ENCODE assay signal across 11 cellular contexts in genomic region chr16:585351-585750, GRCh38. TPM values are rescaled to one million over a fixed set of nuclear protein-coding genes. Genes with fewer than 3 reads are reported as not detected.
A peak's percentile ranks its signal among the peaks of the same experiment; 100 is the strongest.
DNase-seq lines count a peak whose midpoint lies in the region; ATAC-seq and TF ChIP-seq lines count a peak whose summit lies in the region.
"Had no signal": no experiment of that assay in that cellular context is flagged by ENCODE, and none has a peak within 500 bp of the region (broad histone marks: within the 10 kb centered on the region; RNA-seq: fewer than 3 reads in every experiment).

No MANE protein-coding gene starts in this region.

- peaks cover 52% of the 10 kb centered on the region for H3K36me3 Mint-ChIP-seq in dendritic cell treated with granulocyte-macrophage colony-stimulating factor and Interleukin-4, amounts not matched to agents 40 ng/mL and 50 ng/mL, for 4 days (ENCODE audit: low read depth)
- H3K36me3 Mint-ChIP-seq in stimulated activated effector memory CD8-positive, alpha-beta T cell treated with anti-CD3 and anti-CD28 coated beads, Interleukin-12 subunit alpha, Interleukin-12 subunit beta, amount 100 ng/mL, for 72 hours: peaks cover 28% of the 10 kb centered on the region
- peaks cover 7% of the 10 kb centered on the region for H3K36me3 Mint-ChIP-seq in CD8-positive, alpha-beta T cell

- intact Hi-C loops in dendritic cell treated with granulocyte-macrophage colony-stimulating factor and Interleukin-4, amounts not matched to agents 40 ng/mL and 50 ng/mL, for 4 days (cut with micrococcal nuclease): no loop called here
- intact Hi-C loops in aorta (cut with DNase I): loop anchor here in 1 of 2 donors (5.0 kb wide), 1 partner anchor 52 kb away; the partner anchor contains the start of gene METTL26
- intact Hi-C loops in CD8-positive, alpha-beta T cell (cut with DNase I, micrococcal nuclease): loop anchor here in 1 of 2 experiments (5.0 to 10.0 kb wide), 2 partner anchors 202 to 1949 kb away; partner anchors contain the start of genes CEMP1, CHTF18, PDPK1 and RPUSD1
- intact Hi-C loops in breast epithelium (cut with DNase I; ENCODE audit: low total_unique reads): no loop called here

- no peaks in the 10 kb centered on the region for H3K4me1 ChIP-seq in aorta (ENCODE audit: control insufficient read depth in 1 of 2, insufficient read depth in 2 of 2, low read length in 2 of 2)
- peaks cover 13% of the 10 kb centered on the region for H3K4me1 ChIP-seq in CD8-positive, alpha-beta T cell (ENCODE audit: insufficient read depth, low read length)
- peaks cover 2 to 13% of the 10 kb centered on the region in 2 donors for H3K4me1 ChIP-seq in breast epithelium

- no peaks in the 10 kb centered on the region for H3K9me3 Mint-ChIP-seq in dendritic cell treated with granulocyte-macrophage colony-stimulating factor and Interleukin-4, amounts not matched to agents 40 ng/mL and 50 ng/mL, for 4 days
- H3K9me3 Mint-ChIP-seq in stimulated activated effector memory CD8-positive, alpha-beta T cell treated with anti-CD3 and anti-CD28 coated beads, Interleukin-12 subunit alpha, Interleukin-12 subunit beta, amount 100 ng/mL, for 72 hours: no peaks in the 10 kb centered on the region
- H3K9me3 Mint-ChIP-seq in CD8-positive, alpha-beta T cell: no peaks in the 10 kb centered on the region

- no peak for TF ChIP-seq CTCF in CD8-positive, alpha-beta T cell (IDR thresholded peaks at IDR 0.05)
- peak in 1 of 3 donors; percentile 8 for TF ChIP-seq CTCF in breast epithelium (IDR thresholded peaks at IDR 0.05)

- H3K9me3 ChIP-seq in aorta (ENCODE audit: control insufficient read depth, low read length) (no peaks in the 10 kb centered on the region), breast epithelium (no peaks in the 10 kb centered on the region)
- H3K9me3 ChIP-seq in CD8-positive, alpha-beta T cell (ENCODE audit: low read length): no peaks in the 10 kb centered on the region
- H3K9me3 ChIP-seq: MG63 had no signal

- 14 to 19% methylated on average over 10 of the region's 10 CpGs for WGBS in aorta, 2 donors

- TF ChIP-seq POLR2A in breast epithelium (IDR thresholded peaks at IDR 0.05): no peak

- no peaks in the 10 kb centered on the region for H3K36me3 ChIP-seq in aorta (ENCODE audit: control insufficient read depth in 1 of 2, insufficient read depth in 2 of 2, low read length in 1 of 2)
- no peaks in the 10 kb centered on the region for H3K36me3 ChIP-seq in CD8-positive, alpha-beta T cell (ENCODE audit: insufficient read depth, low read length)
- no peaks in the 10 kb centered on the region for H3K36me3 ChIP-seq in breast epithelium

- H3K27me3 Mint-ChIP-seq in dendritic cell treated with granulocyte-macrophage colony-stimulating factor and Interleukin-4, amounts not matched to agents 40 ng/mL and 50 ng/mL, for 4 days: peaks cover 17% of the 10 kb centered on the region
- H3K27me3 Mint-ChIP-seq in CD8-positive, alpha-beta T cell (ENCODE audit: low read depth): no peaks in the 10 kb centered on the region

- no peak overlapping the region for H3K4me3 ChIP-seq in aorta (ENCODE audit: low read length in 2 of 2)
- H3K4me3 ChIP-seq in CD8-positive, alpha-beta T cell (ENCODE audit: low read depth, low read length): no peak overlapping the region
- H3K4me3 ChIP-seq in breast epithelium: no peak overlapping the region
- H3K4me3 ChIP-seq: MG63, SK-N-MC had no signal

- H3K4me1 Mint-ChIP-seq in dendritic cell treated with granulocyte-macrophage colony-stimulating factor and Interleukin-4, amounts not matched to agents 40 ng/mL and 50 ng/mL, for 4 days (ENCODE audit: low read depth): peaks cover 16% of the 10 kb centered on the region
- H3K4me1 Mint-ChIP-seq in stimulated activated effector memory CD8-positive, alpha-beta T cell treated with anti-CD3 and anti-CD28 coated beads, Interleukin-12 subunit alpha, Interleukin-12 subunit beta, amount 100 ng/mL, for 72 hours: peaks cover 14% of the 10 kb centered on the region
- peaks cover 16% of the 10 kb centered on the region for H3K4me1 Mint-ChIP-seq in CD8-positive, alpha-beta T cell (ENCODE audit: low read depth)

- DNase-seq in NCI-H345 (lab: John Stamatoyannopoulos, UW): peak; percentile 18
- DNase-seq in NCI-H345 treated with DMSO at 0.1 percent for 48 hours (lab: John Stamatoyannopoulos, UW; ENCODE audit: unreplicated experiment): no peak
- DNase-seq in NCI-H146 treated with DMSO at 0.1 percent for 48 hours (lab: John Stamatoyannopoulos, UW; ENCODE audit: unreplicated experiment): peak; percentile 22
- DNase-seq in stimulated activated effector memory CD8-positive, alpha-beta T cell treated with anti-CD3 and anti-CD28 coated beads, Interleukin-12 subunit alpha, Interleukin-12 subunit beta, amount 100 ng/mL, for 72 hours (ENCODE audit: low spot score in 2 of 2): no peak
- no peak for DNase-seq in aorta
- no peak for DNase-seq in CD8-positive, alpha-beta T cell
- no peak for DNase-seq in breast epithelium (ENCODE audit: low spot score in 2 of 2)

- peak overlapping the region; percentile 52 for H3K27ac Mint-ChIP-seq in dendritic cell treated with granulocyte-macrophage colony-stimulating factor and Interleukin-4, amounts not matched to agents 40 ng/mL and 50 ng/mL, for 4 days
- H3K27ac Mint-ChIP-seq in stimulated activated effector memory CD8-positive, alpha-beta T cell treated with anti-CD3 and anti-CD28 coated beads, Interleukin-12 subunit alpha, Interleukin-12 subunit beta, amount 100 ng/mL, for 72 hours: peak overlapping the region; percentile 76
- no peak overlapping the region for H3K27ac Mint-ChIP-seq in CD8-positive, alpha-beta T cell

- ATAC-seq in stimulated activated effector memory CD8-positive, alpha-beta T cell treated with anti-CD3 and anti-CD28 coated beads, Interleukin-12 subunit alpha, Interleukin-12 subunit beta, amount 100 ng/mL, for 72 hours: no peak
- ATAC-seq in aorta (ENCODE audit: low FRiP score): no peak
- no peak for ATAC-seq in CD8-positive, alpha-beta T cell

- POLR2A ChIA-PET in CD8-positive, alpha-beta T cell (lab: Charles Lee): no interaction called here

- no peak overlapping the region for H3K4me3 Mint-ChIP-seq in dendritic cell treated with granulocyte-macrophage colony-stimulating factor and Interleukin-4, amounts not matched to agents 40 ng/mL and 50 ng/mL, for 4 days
- H3K4me3 Mint-ChIP-seq in stimulated activated effector memory CD8-positive, alpha-beta T cell treated with anti-CD3 and anti-CD28 coated beads, Interleukin-12 subunit alpha, Interleukin-12 subunit beta, amount 100 ng/mL, for 72 hours: no peak overlapping the region
- no peak overlapping the region for H3K4me3 Mint-ChIP-seq in CD8-positive, alpha-beta T cell

- H3K27me3 ChIP-seq in aorta (ENCODE audit: control insufficient read depth in 1 of 2, insufficient read depth in 2 of 2, low read length in 1 of 2): no peaks in the 10 kb centered on the region
- H3K27me3 ChIP-seq in CD8-positive, alpha-beta T cell (ENCODE audit: insufficient read depth, low read length): no peaks in the 10 kb centered on the region
- no peaks in the 10 kb centered on the region for H3K27me3 ChIP-seq in breast epithelium
- H3K27me3 ChIP-seq: MG63 had no signal

- CTCF ChIA-PET in CD8-positive, alpha-beta T cell (lab: Charles Lee): no interaction called here

- H3K27ac ChIP-seq in aorta (ENCODE audit: low read depth in 1 of 2, low read length in 2 of 2): no peak overlapping the region
- no peak overlapping the region for H3K27ac ChIP-seq in CD8-positive, alpha-beta T cell (ENCODE audit: low read depth, low read length)
- no peak overlapping the region for H3K27ac ChIP-seq in breast epithelium
- H3K27ac ChIP-seq: SK-N-MC had no signal

RNA-seq across cellular contexts. Expression of gene RAB40C, which starts 4.5 kb away (rescaled TPM):
- total RNA-seq in aorta (10 to 100 TPM; 17.9 to 19.6 TPM), breast epithelium (10 to 100 TPM; 17.6 to 29.1 (median 20.6) TPM)
- polyA plus RNA-seq in aorta: 10 to 100 TPM in 1 of 2 donors, 1 to 10 TPM in 1; 9.5 to 40.7 TPM
- 1 to 10 TPM; 3.9 to 5.9 TPM for total RNA-seq in CD8-positive, alpha-beta T cell

RNA-seq across cellular contexts. Expression of gene PIGQ, which starts 15.6 kb away (rescaled TPM):
- total RNA-seq in aorta (10 to 100 TPM; 25.8 to 38.5 TPM), breast epithelium (10 to 100 TPM; 22.2 to 36.1 (median 31.9) TPM)
- 10 to 100 TPM; 10.8 to 92.2 TPM for polyA plus RNA-seq in aorta
- 10 to 100 TPM; 25.9 to 31.0 TPM for total RNA-seq in CD8-positive, alpha-beta T cell

RNA-seq across cellular contexts. Expression of gene NHLRC4, which starts 18.5 kb away (rescaled TPM):
- 1 to 10 TPM in 1 of 2 donors, under 1 TPM in 1; 0.52 to 2.2 TPM for total RNA-seq in aorta
- polyA plus RNA-seq in aorta: 1 to 10 TPM in 1 of 2 donors, under 1 TPM in 1; 0.25 to 2.6 TPM
- under 1 TPM in 1 of 2 experiments, not detected in 1; 0.25 TPM for total RNA-seq in CD8-positive, alpha-beta T cell
- total RNA-seq in breast epithelium: 1 to 10 TPM in 1 of 3 donors, under 1 TPM in 2; 0.32 to 1.9 (median 0.66) TPM

RNA-seq across cellular contexts. Expression of gene PRR35, which starts 25.2 kb away (rescaled TPM):
- not detected for total RNA-seq in aorta
- under 1 TPM in 1 of 2 donors, not detected in 1; 0.05 TPM for polyA plus RNA-seq in aorta
- not detected for total RNA-seq in CD8-positive, alpha-beta T cell
- not detected for total RNA-seq in breast epithelium
- total RNA-seq: activated CD8-positive, alpha-beta memory T cell treated with anti-CD3 and anti-CD28 coated beads for 36 hours had no signal

RNA-seq across cellular contexts. Expression of gene WFIKKN1, which starts 45.4 kb away (rescaled TPM):
- total RNA-seq in aorta (1 to 10 TPM in 1 of 2 donors, under 1 TPM in 1; 0.33 to 1.0 TPM), breast epithelium (under 1 TPM in 2 of 3 donors, not detected in 1; 0.66 to 0.73 TPM)
- 1 to 10 TPM in 1 of 2 donors, under 1 TPM in 1; 0.63 to 2.2 TPM for polyA plus RNA-seq in aorta
- total RNA-seq in CD8-positive, alpha-beta T cell: under 1 TPM; 0.16 to 0.17 TPM

Comparison
In these comparisons a context has a peak if more than half of its experiments do, and no peak if none do; other contexts are left out.
1. DNase-seq: peak in NCI-H345 (single experiment) and NCI-H146 treated with DMSO at 0.1 percent for 48 hours (single experiment); none in NCI-H345 treated with DMSO at 0.1 percent for 48 hours (single experiment), stimulated activated effector memory CD8-positive, alpha-beta T cell treated with anti-CD3 and anti-CD28 coated beads, Interleukin-12 subunit alpha, Interleukin-12 subunit beta, amount 100 ng/mL, for 72 hours (0 of 2), aorta (0 of 2), CD8-positive, alpha-beta T cell (0 of 7) and breast epithelium (0 of 2).